Comparison of ENCODE assay signal across 17 cellular contexts in the genomic region with DNA sequence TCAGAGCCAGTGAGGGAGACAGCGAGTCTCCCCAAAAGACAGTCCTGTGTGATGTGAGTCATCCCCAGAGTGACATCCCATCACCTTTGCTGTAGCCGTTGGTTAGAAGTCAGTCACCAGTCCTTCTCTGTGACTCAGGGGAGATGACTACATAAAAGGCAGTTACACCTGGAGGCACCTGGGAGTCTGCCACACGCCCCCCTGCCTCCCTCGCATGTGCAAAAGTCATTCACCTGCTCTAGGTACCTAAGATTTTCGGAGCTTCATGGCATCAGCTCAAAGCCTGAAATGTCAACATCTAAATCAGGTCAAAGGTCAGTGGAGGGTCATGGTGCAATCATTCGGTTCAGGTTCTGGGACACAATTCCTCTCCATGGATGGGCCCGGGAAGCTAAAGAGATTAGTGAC. TPM values are rescaled to one million over a fixed set of nuclear protein-coding genes. Genes with fewer than 3 reads are reported as not detected.
DNase-seq lines count a peak whose midpoint lies in the region; ATAC-seq and TF ChIP-seq lines count a peak whose summit lies in the region.
"Had no signal": no experiment of that assay in that cellular context is flagged by ENCODE, and none has a peak within 500 bp of the region (broad histone marks: within the 10 kb centered on the region; RNA-seq: fewer than 3 reads in every experiment).

No MANE protein-coding gene starts in this region.

- 13% methylated on average over 3 of the region's 7 CpGs for WGBS in right lobe of liver (ENCODE audit: insufficient coverage, low coverage, low lambda C conversion rate, missing lambda C conversion rate)

- intact Hi-C loops in right lobe of liver (cut with DNase I), result no loop called here

- TF ChIP-seq POLR2A in right lobe of liver (IDR thresholded peaks at IDR 0.05), result no peak

- no peak for TF ChIP-seq CTCF in right lobe of liver (IDR thresholded peaks at IDR 0.05)

- ATAC-seq in HG03342 (IDR thresholded peaks at IDR 0.05; ENCODE audit: unreplicated experiment) (peak; percentile 42), right lobe of liver (peak; percentile 59 to 88 (median 76)), HG02642 (IDR thresholded peaks at IDR 0.05; ENCODE audit: poor library complexity, unreplicated experiment) (no peak), GM18870 (IDR thresholded peaks at IDR 0.05; ENCODE audit: unreplicated experiment) (no peak)
- ATAC-seq: esophagus mucosa had no signal

- peaks cover 28 to 36% (median 31%) of the 10 kb centered on the region in 11 experiments for H3K27me3 ChIP-seq in BLaER1 treated with 17β-estradiol and CSF1 and Interleukin-3, amounts not matched to agents 10 nM and 100 nM
- peaks cover 0 to 16% of the 10 kb centered on the region in 2 donors for H3K27me3 ChIP-seq in right lobe of liver
- H3K27me3 ChIP-seq: vagina had no signal

- peaks cover 35 to 53% (median 42%) of the 10 kb centered on the region in 10 experiments for H3K4me1 ChIP-seq in BLaER1 treated with 17β-estradiol and CSF1 and Interleukin-3, amounts not matched to agents 10 nM and 100 nM
- H3K4me1 ChIP-seq in right lobe of liver, result peaks cover 0 to 19% (median 4%) of the 10 kb centered on the region in 4 donors

- H3K4me3 ChIP-seq in BLaER1 treated with 17β-estradiol and CSF1 and Interleukin-3, amounts not matched to agents 10 nM and 100 nM, result no peak overlapping the region
- no peak overlapping the region for H3K4me3 ChIP-seq in right lobe of liver
- H3K4me3 ChIP-seq: right atrium auricular region, vagina had no signal

- no peaks in the 10 kb centered on the region for H3K36me3 ChIP-seq in BLaER1 treated with 17β-estradiol and CSF1 and Interleukin-3, amounts not matched to agents 10 nM and 100 nM
- no peaks in the 10 kb centered on the region for H3K36me3 ChIP-seq in right lobe of liver
- H3K36me3 ChIP-seq: brain microvascular endothelial cell, right atrium auricular region, vagina had no signal

- H3K9me3 ChIP-seq in BLaER1 treated with 17β-estradiol and CSF1 and Interleukin-3, amounts not matched to agents 10 nM and 100 nM (replicated peaks in 1 of 11), result peaks cover 0 to 4% (median 0%) of the 10 kb centered on the region in 11 experiments; a peak in 2 of 22 replicates
- H3K9me3 ChIP-seq in right lobe of liver, result no peaks in the 10 kb centered on the region
- H3K9me3 ChIP-seq: right atrium auricular region, vagina had no signal

- peak; percentile 80 for DNase-seq in activated effector memory CD4-positive, alpha-beta T cell treated with anti-CD3 and anti-CD28 coated beads, Interleukin-2, amount 50 U/mL, for 16 hours
- DNase-seq in right lobe of liver (peak in 1 of 3 donors; percentile 63), DMS79 treated with DMSO at 0.1 percent for 48 hours (lab: John Stamatoyannopoulos, UW) (no peak), SHP77 treated with DMSO at 0.1 percent for 48 hours (lab: John Stamatoyannopoulos, UW) (no peak)
- DNase-seq: activated CD8-positive, alpha-beta memory T cell treated with anti-CD3 and anti-CD28 coated beads, Interleukin-2, amount 50 U/mL, for 4 hours; brain microvascular endothelial cell; GF-D8; IMR-90; midbrain had no signal

- H3K4me2 ChIP-seq in BLaER1 treated with 17β-estradiol and CSF1 and Interleukin-3, amounts not matched to agents 10 nM and 100 nM, result peak overlapping the region; percentile 64 to 91 (median 87); a peak in 18 of 22 replicates

- H3K9ac ChIP-seq in BLaER1 treated with 17β-estradiol and CSF1 and Interleukin-3, amounts not matched to agents 10 nM and 100 nM, result peak overlapping the region in 2 of 11 experiments; percentile 64 to 67; a peak in 4 of 22 replicates

- H3K27ac ChIP-seq in BLaER1 treated with 17β-estradiol and CSF1 and Interleukin-3, amounts not matched to agents 10 nM and 100 nM, result peak overlapping the region in 8 of 11 experiments; percentile 65 to 86 (median 82); a peak in 11 of 22 replicates
- no peak overlapping the region for H3K27ac ChIP-seq in right lobe of liver
- H3K27ac ChIP-seq: brain microvascular endothelial cell, right atrium auricular region, vagina had no signal

- H4K20me1 ChIP-seq in BLaER1 treated with 17β-estradiol and CSF1 and Interleukin-3, amounts not matched to agents 10 nM and 100 nM, result peaks cover 0 to 8% (median 0%) of the 10 kb centered on the region in 11 experiments; a peak in 3 of 22 replicates

RNA-seq across cellular contexts. Expression of gene PRR18, which starts 50.3 kb away (rescaled TPM):
- total RNA-seq in right lobe of liver, result 1 to 10 TPM in 4 of 6 experiments, under 1 TPM in 2; 0.39 to 3.6 (median 1.6) TPM
- total RNA-seq: IMR-90; right atrium auricular region; T-helper 1 cell treated with Interleukin-12 subunit alpha and Interleukin-12 subunit beta and Interleukin-4 antibody, amounts not matched to agents 30 ng/mL and 1 ng/mL, for 36 hours; vagina had no signal

Comparison
In these comparisons a context has a peak if more than half of its experiments do, and no peak if none do; other contexts are left out.
1. H3K27ac ChIP-seq: peak in BLaER1 treated with 17β-estradiol and CSF1 and Interleukin-3, amounts not matched to agents 10 nM and 100 nM (8 of 11); none in right lobe of liver (0 of 3).
2. ATAC-seq: peak in HG03342 (single experiment) and right lobe of liver (4 of 4); none in HG02642 (single experiment) and GM18870 (single experiment).